15 cellular contexts compared by ENCODE assay signal in genomic region chr9:129198737-129199435, GRCh38. TPM values are rescaled to one million over a fixed set of nuclear protein-coding genes. Genes with fewer than 3 reads are reported as not detected.
A peak's percentile ranks its signal among the peaks of the same experiment; 100 is the strongest.
DNase-seq lines count a peak whose midpoint lies in the region; ATAC-seq and TF ChIP-seq lines count a peak whose summit lies in the region.
"Had no signal": no experiment of that assay in that cellular context is flagged by ENCODE, and none has a peak within 500 bp of the region (broad histone marks: within the 10 kb centered on the region; RNA-seq: fewer than 3 reads in every experiment).

No MANE protein-coding gene starts in this region.

- peaks cover 8% of the 10 kb centered on the region for H3K4me1 Mint-ChIP-seq in GM23338
- peaks cover 4% of the 10 kb centered on the region for H3K4me1 Mint-ChIP-seq in activated naive CD4-positive, alpha-beta T cell treated with anti-CD3 and anti-CD28 coated beads for 36 hours (ENCODE audit: low read depth)

- DNase-seq in GM23338 (ENCODE audit: low spot score) (peak; percentile 21), ascending aorta (ENCODE audit: low spot score in 2 of 2) (no peak), hepatocyte (ENCODE audit: low spot score) (no peak), sigmoid colon (no peak), epidermal melanocyte (ENCODE audit: insufficient read length, low spot score) (no peak), mucosa of descending colon (no peak)
- no peak for DNase-seq in activated naive CD4-positive, alpha-beta T cell treated with anti-CD3 and anti-CD28 coated beads for 36 hours
- DNase-seq: activated CD8-positive, alpha-beta memory T cell treated with anti-CD3 and anti-CD28 coated beads, Interleukin-2, amount 50 U/mL, for 4 hours; DMS 273 treated with DMSO at 0.1 percent for 48 hours; natural killer cell; NCI-H1694 treated with DMSO at 0.1 percent for 48 hours; NCI-H82; SIG-M5 had no signal

- H3K4me2 ChIP-seq in GM23338, result 0 out of 2 replicates have a peak overlapping the region, but pooled peaks have one; percentile 32
- H3K4me2 ChIP-seq in hepatocyte, result peak overlapping the region; percentile 23

- no peaks in the 10 kb centered on the region; the same call in 2 of the 3 replicates for H3K36me3 Mint-ChIP-seq in GM23338 (ENCODE audit: low read depth)
- H3K36me3 Mint-ChIP-seq in activated naive CD4-positive, alpha-beta T cell treated with anti-CD3 and anti-CD28 coated beads for 36 hours (ENCODE audit: low read depth), result no peaks in the 10 kb centered on the region
- H3K36me3 Mint-ChIP-seq: natural killer cell had no signal

- H3K4me3 ChIP-seq in GM23338, result no peak overlapping the region
- peak overlapping the region in 1 of 2 donors; percentile 4 for H3K4me3 ChIP-seq in ascending aorta
- no peak overlapping the region for H3K4me3 ChIP-seq in hepatocyte
- H3K4me3 ChIP-seq in sigmoid colon, result no peak overlapping the region
- H3K4me3 ChIP-seq in mucosa of descending colon, result no peak overlapping the region

- H2AFZ ChIP-seq in GM23338 (no peak overlapping the region; the same call in 1 of the 2 replicates), hepatocyte (no peak overlapping the region)

- H3K27me3 Mint-ChIP-seq in GM23338 (ENCODE audit: insufficient read depth, low read depth, poor library complexity), result peaks cover 25% of the 10 kb centered on the region
- peaks cover 4% of the 10 kb centered on the region for H3K27me3 Mint-ChIP-seq in activated naive CD4-positive, alpha-beta T cell treated with anti-CD3 and anti-CD28 coated beads for 36 hours (ENCODE audit: low read depth)

- no peaks in the 10 kb centered on the region; the same call in 1 of the 2 replicates for H3K4me1 ChIP-seq in GM23338 (ENCODE audit: insufficient read depth)
- peaks cover 5 to 8% of the 10 kb centered on the region in 2 donors for H3K4me1 ChIP-seq in ascending aorta
- H3K4me1 ChIP-seq in hepatocyte (ENCODE audit: insufficient read depth), result peaks cover 3% of the 10 kb centered on the region
- H3K4me1 ChIP-seq in sigmoid colon, result peaks cover 0 to 21% (median 11%) of the 10 kb centered on the region in 4 donors
- no peaks in the 10 kb centered on the region for H3K4me1 ChIP-seq in mucosa of descending colon (ENCODE audit: low read depth)

- no peak overlapping the region for H3K27ac Mint-ChIP-seq in GM23338
- no peak overlapping the region for H3K27ac Mint-ChIP-seq in activated naive CD4-positive, alpha-beta T cell treated with anti-CD3 and anti-CD28 coated beads for 36 hours
- H3K27ac Mint-ChIP-seq: natural killer cell had no signal

- intact Hi-C loops in ascending aorta (cut with DNase I), result no loop called here
- intact Hi-C loops in sigmoid colon (cut with DNase I), result no loop called here
- intact Hi-C loops in activated naive CD4-positive, alpha-beta T cell treated with anti-CD3 and anti-CD28 coated beads for 36 hours (cut with micrococcal nuclease), result no loop called here
- intact Hi-C loops in mucosa of descending colon (cut with DNase I, micrococcal nuclease), result no loop called here

- no peak for TF ChIP-seq POLR2A in sigmoid colon (IDR thresholded peaks at IDR 0.05)

- H3K27ac ChIP-seq in GM23338 (ENCODE audit: low read depth), result no peak overlapping the region
- H3K27ac ChIP-seq in ascending aorta, result peak overlapping the region; percentile 21 to 32
- no peak overlapping the region for H3K27ac ChIP-seq in hepatocyte
- peak overlapping the region; percentile 57 to 77 (median 62) for H3K27ac ChIP-seq in sigmoid colon
- H3K27ac ChIP-seq: VCaP had no signal

- H3K9me2 ChIP-seq in GM23338 (ENCODE audit: insufficient read depth), result no peaks in the 10 kb centered on the region
- H3K9me2 ChIP-seq in hepatocyte (replicated peaks; ENCODE audit: insufficient read depth), result no peaks in the 10 kb centered on the region

- CTCF ChIA-PET in activated naive CD4-positive, alpha-beta T cell treated with anti-CD3 and anti-CD28 coated beads for 36 hours (lab: Charles Lee), result no interaction called here

- H3K27me3 ChIP-seq in GM23338 (ENCODE audit: insufficient read depth) (peaks cover 21% of the 10 kb centered on the region), ascending aorta (no peaks in the 10 kb centered on the region), hepatocyte (no peaks in the 10 kb centered on the region), sigmoid colon (no peaks in the 10 kb centered on the region)

- no peak overlapping the region for H3K4me3 Mint-ChIP-seq in GM23338
- H3K4me3 Mint-ChIP-seq in activated naive CD4-positive, alpha-beta T cell treated with anti-CD3 and anti-CD28 coated beads for 36 hours, result no peak overlapping the region
- H3K4me3 Mint-ChIP-seq: natural killer cell had no signal

- H3K79me2 ChIP-seq in GM23338 (replicated peaks; ENCODE audit: insufficient read depth) (no peaks in the 10 kb centered on the region), hepatocyte (no peaks in the 10 kb centered on the region)

- 78% methylated on average over 18 of the region's 19 CpGs for WGBS in hepatocyte (ENCODE audit: low lambda C conversion rate, missing lambda C conversion rate)
- 73 to 78% methylated on average over 19 of the region's 19 CpGs for WGBS in sigmoid colon, 2 donors

- H4K20me1 ChIP-seq in GM23338 (replicated peaks; ENCODE audit: insufficient read depth) (no peaks in the 10 kb centered on the region), hepatocyte (ENCODE audit: insufficient read depth, poor library complexity, severe bottlenecking) (no peaks in the 10 kb centered on the region)

- TF ChIP-seq EP300 in sigmoid colon (IDR thresholded peaks at IDR 0.05), result no peak

- H3K9me3 Mint-ChIP-seq in GM23338, result no peaks in the 10 kb centered on the region; the same call in 2 of the 3 replicates
- H3K9me3 Mint-ChIP-seq in activated naive CD4-positive, alpha-beta T cell treated with anti-CD3 and anti-CD28 coated beads for 36 hours, result no peaks in the 10 kb centered on the region
- H3K9me3 Mint-ChIP-seq: natural killer cell had no signal

- H3K9me3 ChIP-seq in ascending aorta, result no peaks in the 10 kb centered on the region
- H3K9me3 ChIP-seq in hepatocyte (ENCODE audit: low read depth), result no peaks in the 10 kb centered on the region
- H3K9me3 ChIP-seq in sigmoid colon, result no peaks in the 10 kb centered on the region
- no peaks in the 10 kb centered on the region for H3K9me3 ChIP-seq in mucosa of descending colon

- TF ChIP-seq CTCF in GM23338 (conservative IDR thresholded peaks at IDR 0.05; ENCODE audit: low read depth in 2 of 2) (peak in 1 of 2 experiments; percentile 45; a peak in 2 of 4 replicates), ascending aorta (IDR thresholded peaks at IDR 0.05) (no peak), hepatocyte (IDR thresholded peaks at IDR 0.05; ENCODE audit: poor library complexity) (no peak), sigmoid colon (IDR thresholded peaks at IDR 0.05) (no peak), mucosa of descending colon (IDR thresholded peaks at IDR 0.05) (no peak)

- H3F3A ChIP-seq in GM23338 (replicated peaks; ENCODE audit: low read depth), result no peaks in the 10 kb centered on the region; the same call in 1 of the 2 replicates

- H3K36me3 ChIP-seq in GM23338 (ENCODE audit: insufficient read depth) (no peaks in the 10 kb centered on the region), ascending aorta (no peaks in the 10 kb centered on the region), hepatocyte (replicated peaks; ENCODE audit: insufficient read depth, low read depth) (no peaks in the 10 kb centered on the region), sigmoid colon (no peaks in the 10 kb centered on the region), mucosa of descending colon (ENCODE audit: low read depth) (no peaks in the 10 kb centered on the region)

- ATAC-seq in GM23338 (no peak), mucosa of descending colon (no peak), GM19463 (IDR thresholded peaks at IDR 0.05; ENCODE audit: unreplicated experiment) (no peak)
- ATAC-seq: natural killer cell had no signal

TF ChIP-seq in GM23338, 12 proteins besides CTCF, POLR2A, EP300 and RAD21 (continues in another document):
- no peak for TF ChIP-seq STAT1 (IDR thresholded peaks at IDR 0.05; ENCODE audit: unreplicated experiment)
- no peak for TF ChIP-seq JUNB (IDR thresholded peaks at IDR 0.05; ENCODE audit: unreplicated experiment)
- no peak for TF ChIP-seq ETS1 (IDR thresholded peaks at IDR 0.05)

RNA-seq across cellular contexts. Expression of gene IER5L, which starts 20.8 kb away (rescaled TPM):
- 0.90 and 1.2 TPM in 2 replicates for total RNA-seq in GM23338 (2014; rRNA removed; shearing (Covaris generic))
- 0.19 and 0.24 TPM in 2 replicates for polyA plus RNA-seq in GM23338 (2016; fragmentation: Nextera tagmentation; extraction: Ambion mirVana)
- total RNA-seq in ascending aorta, result 86.1 TPM
- 34.5 and 38.0 TPM in 2 replicates for total RNA-seq in hepatocyte
- 39.7 and 46.5 TPM in 2 replicates for polyA plus RNA-seq in hepatocyte
- total RNA-seq in sigmoid colon, result 10 to 100 TPM in 2 of 4 donors, 1 to 10 TPM in 2; 4.4 to 17.4 (median 10.2) TPM
- polyA plus RNA-seq in sigmoid colon, result 1 to 10 TPM; 2.3 to 6.7 (median 6.0) TPM
- total RNA-seq in activated naive CD4-positive, alpha-beta T cell treated with anti-CD3 and anti-CD28 coated beads for 36 hours, result 1 to 10 TPM; 1.1 to 1.6 TPM
- 1 to 10 TPM; 5.8 to 8.2 (median 8.0) TPM for total RNA-seq in mucosa of descending colon

Comparison
In these comparisons a context has a peak if more than half of its experiments do, and no peak if none do; other contexts are left out.
1. H3K27ac ChIP-seq: peak in ascending aorta (2 of 2) and sigmoid colon (4 of 4); none in GM23338 (single experiment) and hepatocyte (single experiment).